In genomic region chr11:130837194-130837593, GRCh38 we compare ENCODE assay signal across 8 cellular contexts.
"Had no signal": no experiment of that assay in that cellular context is flagged by ENCODE, and none has a peak within 500 bp of the region (broad histone marks: within the 10 kb centered on the region; RNA-seq: fewer than 3 reads in every experiment).

No MANE protein-coding gene starts in this region.

- ATAC-seq: HCT116, HepG2 had no signal

- H3K9me3 ChIP-seq: HAP-1 had no signal

- FAIRE-seq: HepG2 had no signal

- H3K4me3 ChIP-seq: GM23248, HAP-1 had no signal

- H3K4me1 ChIP-seq: HAP-1 had no signal

- H3K27ac ChIP-seq: GM23248, HL-60 had no signal

- H3K36me3 ChIP-seq: HAP-1 had no signal

- DNase-seq: GM23248, GOT3, H7, HFFc6 had no signal
